8 cellular contexts compared by ENCODE assay signal in genomic region chr1:117605811-117606607, GRCh38. TPM values are rescaled to one million over a fixed set of nuclear protein-coding genes. Genes with fewer than 3 reads are reported as not detected.
DNase-seq lines count a peak whose midpoint lies in the region; ATAC-seq and TF ChIP-seq lines count a peak whose summit lies in the region.

Gene TENT5C, plus strand, starts transcription at chr1:117606048. Its CDS starts 16,821 bp downstream, at chr1:117622869.

- H3K4me1 Mint-ChIP-seq in CD14-positive monocyte, result peaks cover 22% of the 10 kb centered on the region
- peaks cover 50% of the 10 kb centered on the region for H3K4me1 Mint-ChIP-seq in activated CD4-positive, alpha-beta T cell treated with anti-CD3 and anti-CD28 coated beads, Interleukin-2, amount 10 ng/mL, durations not matched to agents 7 days and 5 days
- H3K4me1 Mint-ChIP-seq in dendritic cell treated with granulocyte-macrophage colony-stimulating factor and Interleukin-4, amounts not matched to agents 40 ng/mL and 50 ng/mL, for 4 days (ENCODE audit: low read depth), result peaks cover 23% of the 10 kb centered on the region

- H3K27me3 Mint-ChIP-seq in CD14-positive monocyte (ENCODE audit: low read depth in 3 of 3), result peaks cover 23 to 48% (median 38%) of the 10 kb centered on the region in 3 donors
- H3K27me3 Mint-ChIP-seq in activated CD4-positive, alpha-beta T cell treated with anti-CD3 and anti-CD28 coated beads, Interleukin-2, amount 10 ng/mL, durations not matched to agents 7 days and 5 days, result peaks cover 22% of the 10 kb centered on the region
- H3K27me3 Mint-ChIP-seq in dendritic cell treated with granulocyte-macrophage colony-stimulating factor and Interleukin-4, amounts not matched to agents 40 ng/mL and 50 ng/mL, for 4 days, result peaks cover 58% of the 10 kb centered on the region

- H3K27ac ChIP-seq in left lung, result peak within 1 kb of the TSS; percentile 74 to 81

- DNase-seq in CD14-positive monocyte (ENCODE audit: low spot score) (peak; percentile 90), NCI-H526 treated with DMSO at 0.1 percent for 48 hours (lab: John Stamatoyannopoulos, UW) (peak; percentile 94), left lung (peak; percentile 98 to 99)
- DNase-seq in activated CD4-positive, alpha-beta T cell treated with anti-CD3 and anti-CD28 coated beads, Interleukin-2, amount 10 ng/mL, durations not matched to agents 7 days and 5 days, result peak; percentile 98
- DNase-seq in stimulated activated CD4-positive, alpha-beta T cell treated with anti-CD3 and anti-CD28 coated beads, Interleukin-2, amount 100 ng/mL, for 24 hours, result peak; percentile 98

- POLR2A ChIA-PET in activated CD4-positive, alpha-beta T cell treated with anti-CD3 and anti-CD28 coated beads, Interleukin-2, amount 10 ng/mL, durations not matched to agents 7 days and 5 days (lab: Charles Lee), result interaction anchor here (0.7 kb wide), 1 partner anchor 68 kb away, joined by 3 read pairs; no protein-coding TSS in a partner anchor

- H3K9me3 ChIP-seq in left lung, result no peaks in the 10 kb centered on the region

- no peaks in the 10 kb centered on the region for H3K36me3 Mint-ChIP-seq in CD14-positive monocyte
- peaks cover 24% of the 10 kb centered on the region for H3K36me3 Mint-ChIP-seq in activated CD4-positive, alpha-beta T cell treated with anti-CD3 and anti-CD28 coated beads, Interleukin-2, amount 10 ng/mL, durations not matched to agents 7 days and 5 days (ENCODE audit: low read depth)
- no peaks in the 10 kb centered on the region for H3K36me3 Mint-ChIP-seq in dendritic cell treated with granulocyte-macrophage colony-stimulating factor and Interleukin-4, amounts not matched to agents 40 ng/mL and 50 ng/mL, for 4 days (ENCODE audit: low read depth)

- TF ChIP-seq CTCF in CD14-positive monocyte (IDR thresholded peaks at IDR 0.05) (no peak), left lung (IDR thresholded peaks at IDR 0.05) (no peak)

- H3K4me1 ChIP-seq in left lung, result peaks cover 9 to 31% of the 10 kb centered on the region in 2 donors

- peak within 1 kb of the TSS; percentile 22 to 82 (median 62) for H3K27ac Mint-ChIP-seq in CD14-positive monocyte
- H3K27ac Mint-ChIP-seq in activated CD4-positive, alpha-beta T cell treated with anti-CD3 and anti-CD28 coated beads, Interleukin-2, amount 10 ng/mL, durations not matched to agents 7 days and 5 days, result peak within 1 kb of the TSS; percentile 80
- H3K27ac Mint-ChIP-seq in dendritic cell treated with granulocyte-macrophage colony-stimulating factor and Interleukin-4, amounts not matched to agents 40 ng/mL and 50 ng/mL, for 4 days, result peak within 1 kb of the TSS; percentile 69

- peaks cover 0 to 2% (median 0%) of the 10 kb centered on the region in 7 donors for H3K9me3 Mint-ChIP-seq in CD14-positive monocyte
- no peaks in the 10 kb centered on the region for H3K9me3 Mint-ChIP-seq in activated CD4-positive, alpha-beta T cell treated with anti-CD3 and anti-CD28 coated beads, Interleukin-2, amount 10 ng/mL, durations not matched to agents 7 days and 5 days
- H3K9me3 Mint-ChIP-seq in dendritic cell treated with granulocyte-macrophage colony-stimulating factor and Interleukin-4, amounts not matched to agents 40 ng/mL and 50 ng/mL, for 4 days, result no peaks in the 10 kb centered on the region

- peaks cover 0 to 11% of the 10 kb centered on the region in 2 donors for H3K27me3 ChIP-seq in left lung

- CTCF ChIA-PET in activated CD4-positive, alpha-beta T cell treated with anti-CD3 and anti-CD28 coated beads, Interleukin-2, amount 10 ng/mL, durations not matched to agents 7 days and 5 days (lab: Charles Lee), result interaction anchor here (0.8 to 2.6 kb wide), 5 partner anchors 12 to 68 kb away, joined by 3 to 9 read pairs (median 3); no protein-coding TSS in a partner anchor

- peak within 1 kb of the TSS; percentile 82 for H3K4me3 ChIP-seq in left lung

- intact Hi-C loops in CD14-positive monocyte (cut with micrococcal nuclease), result no loop called here
- intact Hi-C loops in dendritic cell treated with granulocyte-macrophage colony-stimulating factor and Interleukin-4, amounts not matched to agents 40 ng/mL and 50 ng/mL, for 4 days (cut with micrococcal nuclease), result loop anchor here (2.0 to 10.0 kb wide), 3 partner anchors 129 to 1111 kb away; no protein-coding TSS in a partner anchor
- intact Hi-C loops in left lung (cut with DNase I), result no loop called here

- H3K36me3 ChIP-seq in left lung, result no peaks in the 10 kb centered on the region

- H3K4me3 Mint-ChIP-seq in CD14-positive monocyte, result peak within 1 kb of the TSS; percentile 94 to 98
- peak within 1 kb of the TSS; percentile 87 for H3K4me3 Mint-ChIP-seq in activated CD4-positive, alpha-beta T cell treated with anti-CD3 and anti-CD28 coated beads, Interleukin-2, amount 10 ng/mL, durations not matched to agents 7 days and 5 days
- peak within 1 kb of the TSS; percentile 89 for H3K4me3 Mint-ChIP-seq in dendritic cell treated with granulocyte-macrophage colony-stimulating factor and Interleukin-4, amounts not matched to agents 40 ng/mL and 50 ng/mL, for 4 days

- peak; percentile 82 for ATAC-seq in GM19372 (IDR thresholded peaks at IDR 0.05; ENCODE audit: low read depth, unreplicated experiment)
- peak; percentile 78 for ATAC-seq in HG03520 (IDR thresholded peaks at IDR 0.05; ENCODE audit: unreplicated experiment)
- ATAC-seq in left lung, result peak; percentile 96

RNA-seq across cellular contexts. Expression of gene TENT5C, which starts in this region (rescaled TPM):
- under 1 TPM; 0.17 to 0.27 TPM for polyA plus RNA-seq in CD14-positive monocyte
- 10 to 100 TPM; 13.3 to 13.7 TPM for total RNA-seq in activated CD4-positive, alpha-beta T cell treated with anti-CD3 and anti-CD28 coated beads, Interleukin-2, amount 10 ng/mL, durations not matched to agents 7 days and 5 days
- total RNA-seq in left lung, result 10 to 100 TPM; 11.6 to 19.3 TPM

Comparison
In these comparisons a context has a peak if more than half of its experiments do, and no peak if none do; other contexts are left out.
1. Peak in every context shown above with its lines: DNase-seq, ATAC-seq, H3K4me3 ChIP-seq and H3K27ac ChIP-seq.
2. Peak in DNase-seq in CD14-positive monocyte; RNA of the gene not detected or under 1 TPM.